ENCODE assay signal across 1 cellular context in genomic region chr2:15974565-15975260, GRCh38.
TF ChIP-seq lines count a peak whose summit lies in the region.

No MANE protein-coding gene starts in this region.

TF ChIP-seq in H1, 55 proteins besides CTCF, POLR2A, EP300 and RAD21:
- TF ChIP-seq SRF (IDR thresholded peaks at IDR 0.05; ENCODE audit: low read depth, low read length) = no peak
- no peak for TF ChIP-seq TCF12 (IDR thresholded peaks at IDR 0.05; ENCODE audit: low read depth, low read length)
- TF ChIP-seq RXRA (IDR thresholded peaks at IDR 0.05; ENCODE audit: insufficient read depth, low read depth, low read length) = no peak
- TF ChIP-seq ATF2 (IDR thresholded peaks at IDR 0.05; ENCODE audit: low read length) = no peak
- no peak for TF ChIP-seq CTBP2 (IDR thresholded peaks at IDR 0.05; ENCODE audit: borderline replicate concordance, insufficient read depth, insufficient read length, low read length)
- TF ChIP-seq EZH2 (IDR thresholded peaks at IDR 0.05; ENCODE audit: low read depth, low read length, severe bottlenecking) = no peak
- TF ChIP-seq BACH1 (IDR thresholded peaks at IDR 0.05; ENCODE audit: low read length) = no peak
- no peak for TF ChIP-seq SUZ12 (IDR thresholded peaks at IDR 0.05; ENCODE audit: low read length)
- TF ChIP-seq BCL11A (IDR thresholded peaks at IDR 0.05; ENCODE audit: low read depth in 2 of 2, low read length in 2 of 2) = no peak
- TF ChIP-seq USF2 (IDR thresholded peaks at IDR 0.05; ENCODE audit: low read length) = no peak
- no peak for TF ChIP-seq SIRT6 (IDR thresholded peaks at IDR 0.05; ENCODE audit: low read length)
